1 cellular context compared by ENCODE assay signal in the genomic region with DNA sequence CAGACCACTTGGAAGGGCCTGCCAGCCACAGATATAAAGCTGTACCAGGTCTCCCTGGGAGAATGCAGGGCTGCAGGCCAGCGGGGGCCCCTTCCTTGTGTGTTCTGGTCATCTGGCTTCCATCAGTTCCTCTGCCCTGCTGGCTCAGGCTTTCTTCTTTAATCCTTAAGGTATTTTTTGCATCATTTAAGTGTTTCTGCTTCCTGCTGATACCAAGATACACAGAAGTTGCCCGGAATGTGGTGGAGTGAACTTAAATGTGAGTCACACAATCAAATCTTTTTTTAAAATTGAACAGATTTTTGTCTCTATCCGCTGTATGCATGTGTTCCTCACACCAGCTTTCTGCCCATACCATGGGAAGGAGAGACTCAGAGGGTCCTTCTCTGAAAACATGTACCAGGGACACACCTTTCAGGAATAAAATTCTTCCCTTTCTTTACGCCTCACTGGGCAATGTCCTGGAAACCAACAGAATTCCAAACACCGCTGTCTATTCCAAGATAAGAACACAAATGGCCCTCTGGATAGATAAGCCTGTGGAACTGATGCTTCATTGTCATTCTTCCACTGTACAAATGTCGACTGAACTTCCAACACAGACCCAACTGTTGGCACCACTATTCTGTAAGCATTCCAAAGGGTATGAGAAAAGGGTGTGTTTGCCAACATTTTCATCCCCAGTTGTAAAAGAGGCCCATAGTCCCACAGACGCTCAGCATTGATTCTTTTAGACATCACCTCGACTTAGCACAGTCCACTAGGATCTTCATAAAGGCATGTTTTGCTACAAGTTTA.
TF ChIP-seq lines count a peak whose summit lies in the region.

No MANE protein-coding gene starts in this region.

TF ChIP-seq in HepG2, 621 proteins besides CTCF, POLR2A, EP300 and RAD21 (continued from another document):
- no peak for TF ChIP-seq SOX13 (IDR thresholded peaks at IDR 0.05)
- peak in 1 of 2 experiments; percentile 57; a peak in 2 of 4 replicates for TF ChIP-seq SOX13 (CRISPR knock-in tag; conservative IDR thresholded peaks at IDR 0.05 in 1 of 2, IDR thresholded peaks at IDR 0.05 in 1 of 2)
- no peak for TF ChIP-seq MEIS1 (CRISPR knock-in tag; IDR thresholded peaks at IDR 0.05; ENCODE audit: borderline replicate concordance)
